15 cellular contexts compared by ENCODE assay signal in the genomic region with DNA sequence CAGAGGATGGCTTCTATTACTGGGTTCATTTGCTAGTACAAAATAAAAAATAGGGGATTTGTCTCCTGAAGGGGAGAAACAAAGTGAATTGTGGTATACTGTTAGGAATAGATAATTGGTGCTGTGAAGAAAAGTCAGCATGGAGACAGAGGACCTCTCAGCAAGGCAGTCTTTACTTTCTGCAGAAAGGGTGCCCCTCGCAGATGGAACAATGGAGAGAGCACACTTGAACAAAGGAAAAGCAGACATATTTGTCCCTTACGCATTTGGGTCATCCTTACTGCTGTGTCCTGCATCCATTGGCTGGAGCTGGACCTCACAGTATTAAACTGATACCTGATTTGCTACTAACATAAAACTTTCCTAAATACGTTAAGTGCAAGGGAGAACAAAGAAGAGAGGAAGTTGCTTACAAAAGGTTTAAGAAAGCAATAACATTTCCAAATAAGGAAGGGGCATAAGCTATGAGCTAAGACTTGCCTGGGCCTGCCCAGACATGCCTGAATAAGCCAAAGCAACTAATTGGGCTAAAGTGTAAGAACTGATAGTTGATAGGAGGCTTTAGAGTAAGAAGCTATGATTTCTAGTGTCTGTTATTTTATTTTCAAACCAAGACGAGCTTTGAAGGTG.
DNase-seq lines count a peak whose midpoint lies in the region; ATAC-seq and TF ChIP-seq lines count a peak whose summit lies in the region.
"Had no signal": no experiment of that assay in that cellular context is flagged by ENCODE, and none has a peak within 500 bp of the region (broad histone marks: within the 10 kb centered on the region; RNA-seq: fewer than 3 reads in every experiment).

No MANE protein-coding gene starts in this region.

- H3K27me3 Mint-ChIP-seq in WTC11 (ENCODE audit: low read depth): no peaks in the 10 kb centered on the region
- H3K27me3 Mint-ChIP-seq: type B pancreatic cell had no signal

- H3K9ac ChIP-seq in HCT116 (ENCODE audit: low read length): no peak overlapping the region

- peak overlapping the region; percentile 14; the same call in 1 of the 2 replicates for H3K27ac ChIP-seq in HCT116 (ENCODE audit: low read depth, low read length)
- H3K27ac ChIP-seq: lower lobe of right lung, RWPE1 had no signal

- H3K4me3 Mint-ChIP-seq in WTC11: no peak overlapping the region
- H3K4me3 Mint-ChIP-seq: type B pancreatic cell had no signal

- no peak overlapping the region for H3K4me3 ChIP-seq in HCT116 (replicated peaks in 1 of 2; ENCODE audit: low read depth in 1 of 2, low read length in 2 of 2)
- H3K4me3 ChIP-seq in fibroblast of villous mesenchyme (ENCODE audit: low read depth, low read length): no peak overlapping the region
- H3K4me3 ChIP-seq in mucosa of descending colon: no peak overlapping the region
- H3K4me3 ChIP-seq: lower lobe of right lung had no signal

- no peaks in the 10 kb centered on the region for H3K9me2 ChIP-seq in HCT116 (ENCODE audit: insufficient read depth)

- ATAC-seq in HCT116 (no peak), WTC11 (no peak), mucosa of descending colon (no peak)
- ATAC-seq: lower lobe of right lung had no signal

- H3K4me1 Mint-ChIP-seq in WTC11: peaks cover 72% of the 10 kb centered on the region

- H2AFZ ChIP-seq in HCT116 (ENCODE audit: low read depth, low read length, poor library complexity, severe bottlenecking): no peak overlapping the region

- intact Hi-C loops in HCT116 (cut with micrococcal nuclease) (loop anchor here (5.0 kb wide), 1 partner anchor 74 kb away; no protein-coding TSS in a partner anchor), mucosa of descending colon (cut with DNase I, micrococcal nuclease) (loop anchor here in 1 of 2 donors (5.0 to 10.0 kb wide), 2 partner anchors 79 to 322 kb away; no protein-coding TSS in a partner anchor)

- H3K36me3 ChIP-seq in HCT116 (ENCODE audit: control insufficient read depth in 1 of 2, insufficient read depth in 2 of 2, low read length in 2 of 2) (peaks cover 3 to 22% of the 10 kb centered on the region in 2 experiments; a peak in 3 of 4 replicates), mucosa of descending colon (ENCODE audit: low read depth) (no peaks in the 10 kb centered on the region)

- H3K27ac Mint-ChIP-seq in WTC11: peak overlapping the region; percentile 94

- H3K4me1 ChIP-seq in HCT116 (ENCODE audit: control insufficient read depth in 1 of 2, insufficient read depth in 2 of 2, low read length in 2 of 2) (no peaks in the 10 kb centered on the region), mucosa of descending colon (ENCODE audit: low read depth) (no peaks in the 10 kb centered on the region)

- H4K20me1 ChIP-seq in HCT116 (ENCODE audit: insufficient read depth): no peaks in the 10 kb centered on the region

- peaks cover 8% of the 10 kb centered on the region; the same call in 1 of the 2 replicates for H3K79me2 ChIP-seq in HCT116 (ENCODE audit: insufficient read depth, low read length)

- in situ Hi-C loops in Caki2 (cut with HindIII; ENCODE audit: low pct_unique_long_range_greater_than_20kb, low sequenced_read_pairs): no loop called here

- no peak for TF ChIP-seq POLR2A in HCT116 (IDR thresholded peaks at IDR 0.05; ENCODE audit: borderline replicate concordance, extremely low read depth, insufficient read depth, insufficient read length)

- peaks cover 51% of the 10 kb centered on the region for H3K36me3 Mint-ChIP-seq in WTC11

- no peak overlapping the region for H3K4me2 ChIP-seq in HCT116 (ENCODE audit: low read length)

- no peaks in the 10 kb centered on the region for H3K27me3 ChIP-seq in HCT116 (ENCODE audit: insufficient read depth, low read length)

- POLR2A ChIA-PET in HCT116 (lab: Charles Lee) (no interaction called here), WTC11 (lab: Charles Lee) (no interaction called here)

- CTCF ChIA-PET in HCT116 (lab: Charles Lee): no interaction called here
- CTCF ChIA-PET in WTC11 (lab: Charles Lee): interaction anchor here (0.6 to 2.4 kb wide), 6 partner anchors 76 to 564 kb away, joined by 3 to 10 read pairs (median 5); no protein-coding TSS in a partner anchor

- no peak for TF ChIP-seq RAD21 in HCT116 (IDR thresholded peaks at IDR 0.05; ENCODE audit: low read depth)

- DNase-seq in Caki2 (ENCODE audit: low read depth) (peak; percentile 19), HCT116 (ENCODE audit: low read depth, low spot score) (no peak), WTC11 (ENCODE audit: low spot score) (no peak), fibroblast of villous mesenchyme (ENCODE audit: low read depth) (peak; percentile 34), retina (no peak), AG08395 (ENCODE audit: low spot score) (no peak), mucosa of descending colon (no peak)
- DNase-seq in stimulated activated CD4-positive, alpha-beta T cell treated with anti-CD3 and anti-CD28 coated beads, Interleukin-4, amount 100 ng/mL, for 4 hours: no peak
- DNase-seq: activated CD8-positive, alpha-beta memory T cell treated with anti-CD3 and anti-CD28 coated beads, Interleukin-2, amount 50 U/mL, for 4 hours; hippocampal formation; lower lobe of right lung; stimulated activated CD4-positive, alpha-beta T cell treated with anti-CD3 and anti-CD28 coated beads, Interleukin-12 subunit alpha, Interleukin-12 subunit beta, amount 100 ng/mL, for 4 hours; T-helper 9 cell had no signal

- RAD21 ChIA-PET in HCT116 (lab: Charles Lee; ENCODE audit: low non-redundant PET in 1 of 2, low total read pairs in 2 of 2, uncharacterized antibody in 2 of 2, unreplicated experiment in 2 of 2): no interaction called here

- peaks cover 28% of the 10 kb centered on the region for H3K9me3 Mint-ChIP-seq in WTC11

- peaks cover 0 to 14% of the 10 kb centered on the region in 2 experiments; a peak in 1 of 4 replicates for H3K9me3 ChIP-seq in HCT116 (ENCODE audit: control insufficient read depth in 1 of 2, insufficient read depth in 1 of 2, low read depth in 1 of 2, low read length in 2 of 2)
- peaks cover 11% of the 10 kb centered on the region for H3K9me3 ChIP-seq in mucosa of descending colon

- TF ChIP-seq CTCF in HCT116 (IDR thresholded peaks at IDR 0.05 in 2 of 3, conservative IDR thresholded peaks at IDR 0.05 in 1 of 3; ENCODE audit: borderline replicate concordance in 1 of 3, insufficient read depth in 1 of 3, low read depth in 2 of 3, low read length in 2 of 3) (no peak), WTC11 (IDR thresholded peaks at IDR 0.05) (no peak), fibroblast of villous mesenchyme (IDR thresholded peaks at IDR 0.05; ENCODE audit: insufficient read depth, low read depth, low read length) (no peak), mucosa of descending colon (IDR thresholded peaks at IDR 0.05) (no peak)

- no TSS peak for BruUV-seq in HCT116 (replicated peaks; lab: Mats Ljungman, UMichigan)

TF ChIP-seq in HCT116, 20 proteins besides CTCF, POLR2A, EP300 and RAD21:
- TF ChIP-seq EGR1 (IDR thresholded peaks at IDR 0.05; ENCODE audit: low read depth): no peak
- TF ChIP-seq, protein P1, sequence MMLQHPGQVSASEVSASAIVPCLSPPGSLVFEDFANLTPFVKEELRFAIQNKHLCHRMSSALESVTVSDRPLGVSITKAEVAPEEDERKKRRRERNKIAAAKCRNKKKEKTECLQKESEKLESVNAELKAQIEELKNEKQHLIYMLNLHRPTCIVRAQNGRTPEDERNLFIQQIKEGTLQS (IDR thresholded peaks at IDR 0.05): no peak
- TF ChIP-seq CBX3 (IDR thresholded peaks at IDR 0.05; ENCODE audit: low read depth): peak; percentile 86; the same call in 1 of the 2 replicates

TF ChIP-seq in WTC11, 78 proteins besides CTCF, POLR2A, EP300 and RAD21:
- TF ChIP-seq TP53 (CRISPR knock-in tag; IDR thresholded peaks at IDR 0.05) (peak; percentile 75), ZNF512 (CRISPR knock-in tag; IDR thresholded peaks at IDR 0.05; ENCODE audit: borderline replicate concordance) (no peak)

Comparison
In these comparisons a context has a peak if more than half of its experiments do, and no peak if none do; other contexts are left out.
1. DNase-seq: peak in Caki2 (single experiment) and fibroblast of villous mesenchyme (single experiment); none in HCT116 (single experiment), WTC11 (single experiment), stimulated activated CD4-positive, alpha-beta T cell treated with anti-CD3 and anti-CD28 coated beads, Interleukin-4, amount 100 ng/mL, for 4 hours (0 of 2), retina (single experiment), AG08395 (single experiment) and mucosa of descending colon (0 of 3).